Comparison of ENCODE assay signal across 8 cellular contexts in genomic region chr7:99141756-99142726, GRCh38. TPM values are rescaled to one million over a fixed set of nuclear protein-coding genes. Genes with fewer than 3 reads are reported as not detected.
A peak's percentile ranks its signal among the peaks of the same experiment; 100 is the strongest.
DNase-seq lines count a peak whose midpoint lies in the region; ATAC-seq and TF ChIP-seq lines count a peak whose summit lies in the region.

No MANE protein-coding gene starts in this region.

- H3F3A ChIP-seq in SK-N-SH (replicated peaks; ENCODE audit: insufficient read depth): peaks cover 41% of the 10 kb centered on the region
- H3F3A ChIP-seq in MM.1S (ENCODE audit: insufficient read depth, low read length): no peaks in the 10 kb centered on the region

- no peak for TF ChIP-seq EP300 in SK-N-SH (IDR thresholded peaks at IDR 0.05; ENCODE audit: borderline replicate concordance in 1 of 2, low read depth in 1 of 2, low read length in 1 of 2)

- peak overlapping the region; percentile 52 for H4K8ac ChIP-seq in trophoblast cell (ENCODE audit: low read depth, low read length)

- no peak for TF ChIP-seq RAD21 in SK-N-SH (IDR thresholded peaks at IDR 0.05; ENCODE audit: low read length)

- peak overlapping the region; percentile 66 to 73 for H3K27ac ChIP-seq in SK-N-SH (ENCODE audit: low read depth in 2 of 2, low read length in 1 of 2)
- H3K27ac ChIP-seq in cardiac muscle cell: peak overlapping the region; percentile 88
- peak overlapping the region; percentile 96 for H3K27ac ChIP-seq in trophoblast cell (ENCODE audit: low read depth, low read length)
- peak overlapping the region; percentile 95 to 100 for H3K27ac ChIP-seq in tibial artery
- H3K27ac ChIP-seq in MM.1S (ENCODE audit: low read length): no peak overlapping the region

- peak overlapping the region; percentile 71 for H3K18ac ChIP-seq in trophoblast cell (ENCODE audit: low read length)

- intact Hi-C loops in tibial artery (cut with DNase I; ENCODE audit: low total_unique reads): loop anchor here (5.0 kb wide), 2 partner anchors 100 to 170 kb away; no protein-coding TSS in a partner anchor

- peak overlapping the region; percentile 62 to 69 for H3K4me3 ChIP-seq in SK-N-SH (ENCODE audit: low read depth in 2 of 2, low read length in 1 of 2)
- H3K4me3 ChIP-seq in cardiac muscle cell: peak overlapping the region; percentile 82
- H3K4me3 ChIP-seq in trophoblast cell (ENCODE audit: low read depth, low read length): peak overlapping the region; percentile 90
- peak overlapping the region; percentile 92 to 100 for H3K4me3 ChIP-seq in tibial artery
- no peak overlapping the region for H3K4me3 ChIP-seq in MM.1S (ENCODE audit: low read length)

- H4K91ac ChIP-seq in trophoblast cell (ENCODE audit: low read depth, low read length): peak overlapping the region; percentile 93

- peak overlapping the region; percentile 83 for H3K4ac ChIP-seq in trophoblast cell (ENCODE audit: low read depth, low read length)

- H4K12ac ChIP-seq in trophoblast cell (ENCODE audit: low read depth, low read length): peak overlapping the region; percentile 49

- H2BK120ac ChIP-seq in trophoblast cell (ENCODE audit: insufficient read depth, low read length, poor library complexity): peak overlapping the region; percentile 77

- no peaks in the 10 kb centered on the region for H3K27me3 ChIP-seq in SK-N-SH (ENCODE audit: insufficient read depth)
- no peaks in the 10 kb centered on the region for H3K27me3 ChIP-seq in cardiac muscle cell
- H3K27me3 ChIP-seq in trophoblast cell (ENCODE audit: insufficient read depth, low read length): no peaks in the 10 kb centered on the region
- no peaks in the 10 kb centered on the region for H3K27me3 ChIP-seq in tibial artery
- no peaks in the 10 kb centered on the region for H3K27me3 ChIP-seq in MM.1S (replicated peaks; ENCODE audit: insufficient read depth, low read length)

- H4K20me1 ChIP-seq in SK-N-SH (ENCODE audit: insufficient read depth): peaks cover 51% of the 10 kb centered on the region
- H4K20me1 ChIP-seq in MM.1S (ENCODE audit: insufficient read depth, low read length): peaks cover 6% of the 10 kb centered on the region; the same call in 1 of the 2 replicates

- TF ChIP-seq CTCF in SK-N-SH (IDR thresholded peaks at IDR 0.05) (no peak), cardiac muscle cell (IDR thresholded peaks at IDR 0.05; ENCODE audit: low read depth, low read length) (no peak), tibial artery (IDR thresholded peaks at IDR 0.05) (no peak), MM.1S (IDR thresholded peaks at IDR 0.05; ENCODE audit: low read length) (no peak)

- DNase-seq in H4 (ENCODE audit: low spot score) (peak; percentile 85), SK-N-SH (peak; percentile 78), cardiac muscle cell (ENCODE audit: low read depth in 1 of 2, low spot score in 1 of 2) (peak; percentile 69 to 88), trophoblast cell (peak; percentile 43 to 72), tibial artery (peak; percentile 60 to 90), MM.1S (no peak)
- DNase-seq in activated naive CD8-positive, alpha-beta T cell treated with anti-CD3 and anti-CD28 coated beads, Interleukin-2, amount 50 U/mL, for 16 hours (ENCODE audit: low read depth, low spot score): peak; percentile 16

- peak overlapping the region; percentile 72 for H2BK12ac ChIP-seq in trophoblast cell (ENCODE audit: low read length)

- peak overlapping the region; percentile 93 for H2BK5ac ChIP-seq in trophoblast cell (ENCODE audit: low read depth, low read length, poor library complexity)

- H3K9ac ChIP-seq in SK-N-SH: peak overlapping the region; percentile 52
- H3K9ac ChIP-seq in trophoblast cell (ENCODE audit: low read length): peak overlapping the region; percentile 2
- H3K9ac ChIP-seq in MM.1S (ENCODE audit: low read length): no peak overlapping the region

- peaks cover 29 to 32% of the 10 kb centered on the region in 2 experiments for H3K4me1 ChIP-seq in SK-N-SH (ENCODE audit: control insufficient read depth in 1 of 2, insufficient read depth in 2 of 2, low read depth in 1 of 2, low read length in 1 of 2)
- H3K4me1 ChIP-seq in cardiac muscle cell (ENCODE audit: low read depth): peaks cover 22% of the 10 kb centered on the region
- H3K4me1 ChIP-seq in trophoblast cell (ENCODE audit: control insufficient read depth in 1 of 2, insufficient read depth in 2 of 2, low read length in 2 of 2): peaks cover 7 to 13% of the 10 kb centered on the region in 2 experiments
- H3K4me1 ChIP-seq in tibial artery: peaks cover 0 to 58% (median 30%) of the 10 kb centered on the region in 4 donors
- 0 out of 2 replicates have a peak, but pooled peaks cover 3% of the 10 kb centered on the region for H3K4me1 ChIP-seq in MM.1S (ENCODE audit: low read length)

- H3K79me2 ChIP-seq in SK-N-SH (ENCODE audit: insufficient read depth): peaks cover 57% of the 10 kb centered on the region
- peaks cover 12% of the 10 kb centered on the region for H3K79me2 ChIP-seq in trophoblast cell (ENCODE audit: control insufficient read depth, insufficient read depth, low read length, poor library complexity)
- peaks cover 58% of the 10 kb centered on the region for H3K79me2 ChIP-seq in MM.1S (ENCODE audit: low read length)

- H3K4me2 ChIP-seq in SK-N-SH: peak overlapping the region; percentile 81
- H3K4me2 ChIP-seq in trophoblast cell (ENCODE audit: low read length): peak overlapping the region; percentile 57
- H3K4me2 ChIP-seq in MM.1S (ENCODE audit: low read depth, low read length): no peak overlapping the region

- H3K14ac ChIP-seq in trophoblast cell (ENCODE audit: low read length): peak overlapping the region; percentile 96

- no peaks in the 10 kb centered on the region for H3K9me3 ChIP-seq in SK-N-SH
- no peaks in the 10 kb centered on the region for H3K9me3 ChIP-seq in cardiac muscle cell (ENCODE audit: low read depth)
- no peaks in the 10 kb centered on the region for H3K9me3 ChIP-seq in trophoblast cell (ENCODE audit: insufficient read depth, low read depth, low read length)
- no peaks in the 10 kb centered on the region for H3K9me3 ChIP-seq in tibial artery
- no peaks in the 10 kb centered on the region for H3K9me3 ChIP-seq in MM.1S (replicated peaks; ENCODE audit: insufficient read depth, low read length)

- CTCF ChIA-PET in SK-N-SH (lab: Yijun Ruan, JAX): interaction anchor here (0.8 to 1.4 kb wide), 3 partner anchors 12 to 171 kb away, joined by 3 to 5 read pairs (median 3); no protein-coding TSS in a partner anchor

- H3K9me2 ChIP-seq in SK-N-SH (no peaks in the 10 kb centered on the region), MM.1S (replicated peaks; ENCODE audit: insufficient read depth, low read length) (no peaks in the 10 kb centered on the region)

- ATAC-seq in HG03095 (IDR thresholded peaks at IDR 0.05; ENCODE audit: unreplicated experiment): no peak

- H2AFZ ChIP-seq in SK-N-SH (ENCODE audit: low read depth) (no peak overlapping the region), trophoblast cell (ENCODE audit: insufficient read depth, low read length, poor library complexity) (peak overlapping the region; percentile 66), MM.1S (ENCODE audit: low read length) (no peak overlapping the region)

- POLR2A ChIA-PET in SK-N-SH (lab: Yijun Ruan, JAX): no interaction called here

- peak overlapping the region; percentile 65 for H2AK5ac ChIP-seq in trophoblast cell (ENCODE audit: low read length)

- peaks cover 18% of the 10 kb centered on the region for H3K79me1 ChIP-seq in trophoblast cell (ENCODE audit: low read length)

- WGBS in SK-N-SH (ENCODE audit: low lambda C conversion rate): 49% methylated on average over 30 of the region's 30 CpGs
- no CpG with 5 or more reads among the region's 30 CpGs for WGBS in trophoblast cell (ENCODE audit: extremely low coverage, insufficient coverage, insufficient read length)

- no peak overlapping the region for H3K23ac ChIP-seq in trophoblast cell (ENCODE audit: low read length)

- H3K36me3 ChIP-seq in SK-N-SH (replicated peaks in 1 of 2; ENCODE audit: control insufficient read depth in 1 of 2, insufficient read depth in 2 of 2, low read length in 1 of 2) (peaks cover 5 to 9% of the 10 kb centered on the region in 2 experiments), cardiac muscle cell (no peaks in the 10 kb centered on the region), trophoblast cell (ENCODE audit: control insufficient read depth in 1 of 2, insufficient read depth in 2 of 2, low read length in 2 of 2) (no peaks in the 10 kb centered on the region), tibial artery (no peaks in the 10 kb centered on the region), MM.1S (replicated peaks; ENCODE audit: insufficient read depth, low read length) (no peaks in the 10 kb centered on the region)

TF ChIP-seq in SK-N-SH, 30 proteins besides CTCF, POLR2A, EP300 and RAD21:
- 0 out of 2 replicates have a peak, but pooled peaks have one; percentile 9 for TF ChIP-seq ELF1 (IDR thresholded peaks at IDR 0.05)
- no peak for TF ChIP-seq RCOR1 (IDR thresholded peaks at IDR 0.05; ENCODE audit: low read length)

RNA-seq across cellular contexts. Expression of gene SMURF1, which starts 1.9 kb away (rescaled TPM):
- total RNA-seq in H4 (2014; rRNA removed; shearing (Covaris generic)): 14.6 and 19.0 TPM in 2 replicates
- polyA plus RNA-seq in SK-N-SH (2012; rRNA removed) (12.9 and 13.8 TPM in 2 replicates), cardiac muscle cell (11.9 and 18.5 TPM in 2 replicates)
- 7.8 and 8.7 TPM in 2 replicates for polyA plus RNA-seq in SK-N-SH (2012; cell fraction: cytosol; rRNA removed)
- 31.5 and 34.0 TPM in 2 replicates for polyA plus RNA-seq in SK-N-SH (2012; cell fraction: nucleus; rRNA removed)
- total RNA-seq in cardiac muscle cell: 17.5 and 24.5 TPM in 2 replicates
- 31.9 and 34.4 TPM in 2 replicates for polyA plus RNA-seq in trophoblast cell (2013)
